ENCODE assay signal across 24 cellular contexts in the genomic region with DNA sequence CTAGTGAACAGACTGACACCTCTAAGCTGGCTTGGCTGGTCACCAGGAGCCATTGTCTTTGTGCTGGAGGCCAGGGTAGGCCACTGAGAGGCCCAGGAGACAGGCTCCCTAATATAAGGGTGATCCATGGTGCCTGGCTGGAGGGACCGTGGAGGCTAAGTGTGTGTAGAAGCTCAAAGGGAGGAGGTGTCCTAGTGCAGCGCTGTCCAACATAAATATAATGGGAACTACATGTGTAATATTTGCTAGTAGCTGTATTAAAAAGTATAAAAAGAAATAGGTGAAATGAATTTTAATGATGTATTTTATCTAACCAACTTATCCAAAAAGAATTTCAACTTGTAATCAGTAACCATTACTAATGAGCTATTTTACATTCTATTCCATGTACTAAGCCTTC. TPM values are rescaled to one million over a fixed set of nuclear protein-coding genes. Genes with fewer than 3 reads are reported as not detected.
DNase-seq lines count a peak whose midpoint lies in the region; ATAC-seq and TF ChIP-seq lines count a peak whose summit lies in the region.
"Had no signal": no experiment of that assay in that cellular context is flagged by ENCODE, and none has a peak within 500 bp of the region (broad histone marks: within the 10 kb centered on the region; RNA-seq: fewer than 3 reads in every experiment).

No MANE protein-coding gene starts in this region.

- H3K4me3 ChIP-seq in esophagus squamous epithelium: no peak overlapping the region
- no peak overlapping the region for H3K4me3 ChIP-seq in prostate gland
- H3K4me3 ChIP-seq: K562 had no signal

- H3K4me1 ChIP-seq in esophagus squamous epithelium (peaks cover 15 to 83% (median 28%) of the 10 kb centered on the region in 3 donors), prostate gland (replicated peaks) (peaks cover 26% of the 10 kb centered on the region)

- no peak overlapping the region for H3K27ac Mint-ChIP-seq in activated naive CD4-positive, alpha-beta T cell treated with anti-CD3 and anti-CD28 coated beads for 36 hours
- H3K27ac Mint-ChIP-seq: stimulated activated naive CD8-positive, alpha-beta T cell treated with anti-CD3 and anti-CD28 coated beads, Interleukin-15, amount 100 ng/mL, for 72 hours had no signal

- TF ChIP-seq CTCF in esophagus squamous epithelium (IDR thresholded peaks at IDR 0.05) (no peak), prostate gland (IDR thresholded peaks at IDR 0.05) (no peak)

- peak; percentile 53 for DNase-seq in NCI-H2029 treated with DMSO at 0.1 percent for 48 hours (lab: John Stamatoyannopoulos, UW)
- no peak for DNase-seq in NCI-H2029 (lab: John Stamatoyannopoulos, UW)
- peak; percentile 42 for DNase-seq in NCI-H1092 (lab: John Stamatoyannopoulos, UW)
- no peak for DNase-seq in esophagus squamous epithelium (lab: John Stamatoyannopoulos, UW)
- DNase-seq in prostate gland (ENCODE audit: low spot score): no peak
- no peak for DNase-seq in activated naive CD4-positive, alpha-beta T cell treated with anti-CD3 and anti-CD28 coated beads for 36 hours
- DNase-seq in KBM-7: no peak
- DNase-seq: activated CD4-positive, alpha-beta T cell treated with anti-CD3 and anti-CD28 coated beads for 4 hours; activated naive CD4-positive, alpha-beta T cell treated with anti-CD3 and anti-CD28 coated beads, Interleukin-2, amount 10 ng/mL, durations not matched to agents 7 days and 5 days; activated T-cell treated with anti-CD3 and anti-CD28 coated beads, Interleukin-2, amount 50 U/mL, for 48 hours; CD4-positive, alpha-beta memory T cell; cortex of kidney; kidney glomerular epithelial cell; NCI-H1694; OCI-M1; stimulated activated naive CD8-positive, alpha-beta T cell treated with anti-CD3 and anti-CD28 coated beads, Interleukin-15, amount 100 ng/mL, for 72 hours had no signal

- no peak overlapping the region for H3K4me3 Mint-ChIP-seq in activated naive CD4-positive, alpha-beta T cell treated with anti-CD3 and anti-CD28 coated beads for 36 hours
- H3K4me3 Mint-ChIP-seq: activated naive CD4-positive, alpha-beta T cell treated with anti-CD3 and anti-CD28 coated beads, Interleukin-2, amount 10 ng/mL, durations not matched to agents 7 days and 5 days; CD4-positive, alpha-beta memory T cell; nephron; stimulated activated naive CD8-positive, alpha-beta T cell treated with anti-CD3 and anti-CD28 coated beads, Interleukin-15, amount 100 ng/mL, for 72 hours had no signal

- peaks cover 4% of the 10 kb centered on the region for H3K27me3 Mint-ChIP-seq in activated naive CD4-positive, alpha-beta T cell treated with anti-CD3 and anti-CD28 coated beads for 36 hours (ENCODE audit: low read depth)
- H3K27me3 Mint-ChIP-seq: CD4-positive, alpha-beta memory T cell; stimulated activated naive CD8-positive, alpha-beta T cell treated with anti-CD3 and anti-CD28 coated beads, Interleukin-15, amount 100 ng/mL, for 72 hours; type B pancreatic cell had no signal

- H3K27me3 ChIP-seq in esophagus squamous epithelium: no peaks in the 10 kb centered on the region
- H3K27me3 ChIP-seq in prostate gland (replicated peaks; ENCODE audit: insufficient read depth): no peaks in the 10 kb centered on the region

- H3K36me3 ChIP-seq in esophagus squamous epithelium: peaks cover 0 to 8% (median 0%) of the 10 kb centered on the region in 3 donors
- no peaks in the 10 kb centered on the region for H3K36me3 ChIP-seq in prostate gland

- in situ Hi-C loops in KBM-7 (cut with MboI; ENCODE audit: low pct_unique_long_range_greater_than_20kb, low sequenced_read_pairs): no loop called here

- no peak for TF ChIP-seq POLR2A in esophagus squamous epithelium (IDR thresholded peaks at IDR 0.05)
- TF ChIP-seq POLR2A in prostate gland (IDR thresholded peaks at IDR 0.05): no peak

- CTCF ChIA-PET in activated naive CD4-positive, alpha-beta T cell treated with anti-CD3 and anti-CD28 coated beads for 36 hours (lab: Charles Lee): interaction anchor here (0.6 kb wide), 1 partner anchor 96 kb away, joined by 3 read pairs; no protein-coding TSS in a partner anchor

- peaks cover 11% of the 10 kb centered on the region for H3K4me1 Mint-ChIP-seq in activated naive CD4-positive, alpha-beta T cell treated with anti-CD3 and anti-CD28 coated beads for 36 hours (ENCODE audit: low read depth)

- no peak for ATAC-seq in HG03159 (IDR thresholded peaks at IDR 0.05; ENCODE audit: unreplicated experiment)
- ATAC-seq: HCT116; K562; SK-N-SH treated with all-trans-retinoic acid at 6 μM for 48 hours; stimulated activated naive CD8-positive, alpha-beta T cell treated with anti-CD3 and anti-CD28 coated beads, Interleukin-15, amount 100 ng/mL, for 72 hours had no signal

- H3K9me3 Mint-ChIP-seq in activated naive CD4-positive, alpha-beta T cell treated with anti-CD3 and anti-CD28 coated beads for 36 hours: no peaks in the 10 kb centered on the region
- H3K9me3 Mint-ChIP-seq: activated naive CD4-positive, alpha-beta T cell treated with anti-CD3 and anti-CD28 coated beads, Interleukin-2, amount 10 ng/mL, durations not matched to agents 7 days and 5 days; CD4-positive, alpha-beta memory T cell; nephron; stimulated activated naive CD8-positive, alpha-beta T cell treated with anti-CD3 and anti-CD28 coated beads, Interleukin-15, amount 100 ng/mL, for 72 hours; type B pancreatic cell had no signal

- peaks cover 1% of the 10 kb centered on the region for H3K36me3 Mint-ChIP-seq in activated naive CD4-positive, alpha-beta T cell treated with anti-CD3 and anti-CD28 coated beads for 36 hours (ENCODE audit: low read depth)
- H3K36me3 Mint-ChIP-seq: activated naive CD4-positive, alpha-beta T cell treated with anti-CD3 and anti-CD28 coated beads, Interleukin-2, amount 10 ng/mL, durations not matched to agents 7 days and 5 days; CD4-positive, alpha-beta memory T cell; type B pancreatic cell had no signal

- intact Hi-C loops in esophagus squamous epithelium (cut with DNase I) (no loop called here), prostate gland (cut with DNase I) (no loop called here)
- intact Hi-C loops in activated naive CD4-positive, alpha-beta T cell treated with anti-CD3 and anti-CD28 coated beads for 36 hours (cut with micrococcal nuclease): no loop called here

- 94% methylated on average over 2 of the region's 2 CpGs for WGBS in esophagus squamous epithelium, 2 donors
- WGBS in prostate gland: 69% methylated on average over 2 of the region's 2 CpGs

- H3K9me3 ChIP-seq in esophagus squamous epithelium: no peaks in the 10 kb centered on the region
- no peaks in the 10 kb centered on the region for H3K9me3 ChIP-seq in prostate gland

- H3K27ac ChIP-seq in esophagus squamous epithelium: peak overlapping the region in 3 of 4 donors; percentile 19 to 39 (median 39)
- H3K27ac ChIP-seq in prostate gland: peak overlapping the region; percentile 11 to 50
- H3K27ac ChIP-seq: 22Rv1 had no signal

RNA-seq across cellular contexts. Expression of gene SOX13, which starts 35.0 kb away (rescaled TPM):
- total RNA-seq in esophagus squamous epithelium: 10 to 100 TPM in 3 of 4 donors, 1 to 10 TPM in 1; 9.0 to 21.2 (median 14.5) TPM
- total RNA-seq in prostate gland: 10 to 100 TPM; 91.9 to 95.9 TPM
- under 1 TPM; 0.10 to 0.17 TPM for total RNA-seq in activated naive CD4-positive, alpha-beta T cell treated with anti-CD3 and anti-CD28 coated beads for 36 hours

RNA-seq across cellular contexts. Expression of gene ETNK2, which starts 44.0 kb away (rescaled TPM):
- total RNA-seq in esophagus squamous epithelium (10 to 100 TPM in 2 of 4 donors, 1 to 10 TPM in 2; 6.7 to 54.4 (median 25.0) TPM), prostate gland (10 to 100 TPM; 25.3 to 84.5 TPM)
- total RNA-seq in activated naive CD4-positive, alpha-beta T cell treated with anti-CD3 and anti-CD28 coated beads for 36 hours: under 1 TPM; 0.77 to 0.93 TPM

RNA-seq across cellular contexts. Expression of gene REN, which starts 58.2 kb away (rescaled TPM):
- total RNA-seq in esophagus squamous epithelium: under 1 TPM in 2 of 4 donors, not detected in 2; 0.38 to 0.99 TPM
- under 1 TPM in 1 of 2 donors, not detected in 1; 0.36 TPM for total RNA-seq in prostate gland
- not detected for total RNA-seq in activated naive CD4-positive, alpha-beta T cell treated with anti-CD3 and anti-CD28 coated beads for 36 hours
- total RNA-seq: CD4-positive, alpha-beta memory T cell; T-helper 2 cell treated with Interferon-gamma antibody and Interleukin-4, amounts not matched to agents 100 ng/mL and 5 ng/mL, for 36 hours had no signal

Comparison
In these comparisons a context has a peak if more than half of its experiments do, and no peak if none do; other contexts are left out.
1. DNase-seq: peak in NCI-H2029 treated with DMSO at 0.1 percent for 48 hours (single experiment) and NCI-H1092 (single experiment); none in NCI-H2029 (single experiment), esophagus squamous epithelium (single experiment), prostate gland (single experiment), activated naive CD4-positive, alpha-beta T cell treated with anti-CD3 and anti-CD28 coated beads for 36 hours (single experiment) and KBM-7 (single experiment).
2. RNA of gene SOX13, which starts 35.0 kb away (total RNA-seq): 91.9 to 95.9 TPM in prostate gland and 9.0 to 21.2 TPM in esophagus squamous epithelium; 0.10 to 0.17 TPM in activated naive CD4-positive, alpha-beta T cell treated with anti-CD3 and anti-CD28 coated beads for 36 hours; every median in the first group is over 4 times any median in the second.